In genomic region chr10:112030431-112030830, GRCh38 we compare ENCODE assay signal across 6 cellular contexts.
"Had no signal": no experiment of that assay in that cellular context is flagged by ENCODE, and none has a peak within 500 bp of the region (broad histone marks: within the 10 kb centered on the region; RNA-seq: fewer than 3 reads in every experiment).

No MANE protein-coding gene starts in this region.

- H3K27ac ChIP-seq: HL-60, KMS-11 had no signal

- H3K4me2 ChIP-seq: KMS-11 had no signal

- H3K9ac ChIP-seq: KMS-11 had no signal

- DNase-seq: IMR-90, KBM-7, KG1 had no signal

- FAIRE-seq: HTR-8/SVneo had no signal
